In the genomic region with DNA sequence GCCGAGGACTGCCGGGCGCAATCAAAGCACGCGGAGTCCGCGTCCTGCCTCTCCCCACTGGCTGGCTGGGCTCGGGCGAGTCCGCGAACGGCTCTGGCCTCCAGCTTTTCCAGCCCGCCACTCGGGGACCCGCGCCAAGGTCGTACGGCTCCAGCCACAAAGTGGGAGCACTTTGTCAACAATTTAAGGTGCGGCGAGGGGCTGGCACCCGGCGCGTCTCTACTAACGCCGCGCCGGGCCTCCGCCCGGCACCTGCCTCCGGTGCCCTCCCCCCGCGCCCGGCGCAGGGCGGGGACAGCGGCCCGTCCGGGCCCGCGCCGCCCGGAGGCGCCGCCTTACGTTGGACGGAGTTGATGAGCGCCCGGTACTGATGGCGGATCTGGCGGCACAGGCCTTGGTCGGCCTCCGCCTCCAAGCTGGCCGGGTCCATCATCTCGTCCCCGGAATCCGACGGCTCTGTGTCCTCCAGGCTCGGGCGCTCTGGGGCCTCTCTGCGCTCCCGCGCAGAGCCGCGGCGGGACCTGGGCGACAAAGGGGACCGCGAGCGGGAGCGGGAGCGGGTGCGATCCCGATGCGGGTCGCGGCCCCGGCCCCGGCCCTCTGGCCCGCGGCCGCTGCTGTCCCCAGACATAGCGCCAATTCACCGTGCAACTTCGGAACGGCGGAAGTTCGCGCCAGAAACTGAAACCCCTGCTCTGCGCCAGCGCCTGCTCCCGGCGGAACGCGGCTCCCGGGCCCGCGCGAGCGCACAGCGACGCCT, we compare ENCODE assay signal across 8 cellular contexts. TPM values are rescaled to one million over a fixed set of nuclear protein-coding genes. Genes with fewer than 3 reads are reported as not detected.
DNase-seq lines count a peak whose midpoint lies in the region; ATAC-seq, FAIRE-seq and TF ChIP-seq lines count a peak whose summit lies in the region.

TSS of gene NSMCE4A (minus strand) at position 683 of the 760 bp plus-strand sequence. CDS start at position 631, 52 bp downstream.

- H4K8ac ChIP-seq in H1 (ENCODE audit: extremely low read depth, insufficient read depth, low read length) (peak within 1 kb of the TSS; percentile 86), mesendoderm (ENCODE audit: low read depth, low read length) (peak within 1 kb of the TSS; percentile 100)

- H3K36me3 ChIP-seq in H1 (ENCODE audit: control insufficient read depth in 2 of 4, insufficient read depth in 4 of 4, low read length in 3 of 4): peaks cover 4 to 13% (median 7%) of the 10 kb centered on the region in 4 experiments; a peak in 6 of 8 replicates
- H3K36me3 ChIP-seq in mesendoderm (ENCODE audit: control insufficient read depth, insufficient read depth, low read length): no peaks in the 10 kb centered on the region

- H3K4me1 ChIP-seq in H1 (replicated peaks in 1 of 4; ENCODE audit: control insufficient read depth in 3 of 4, insufficient read depth in 4 of 4, low read length in 3 of 4) (peaks cover 0 to 3% (median 1%) of the 10 kb centered on the region in 4 experiments; a peak in 2 of 7 replicates), mesendoderm (ENCODE audit: control insufficient read depth, low read depth, low read length) (no peaks in the 10 kb centered on the region)

- H2BK120ac ChIP-seq in H1 (replicated peaks; ENCODE audit: low read depth, low read length) (no peak within 1 kb of the TSS), mesendoderm (ENCODE audit: low read depth, low read length) (no peak within 1 kb of the TSS)

- H3K79me1 ChIP-seq in H1 (ENCODE audit: low read depth, low read length) (peaks cover 3% of the 10 kb centered on the region; the same call in 1 of the 2 replicates), mesendoderm (ENCODE audit: low read length) (peaks cover 4% of the 10 kb centered on the region)

- peak within 1 kb of the TSS; percentile 75 for H4K91ac ChIP-seq in H1 (replicated peaks; ENCODE audit: insufficient read length, low read length)

- TF ChIP-seq CTCF in H1 (IDR thresholded peaks at IDR 0.05; ENCODE audit: control extremely low read depth in 1 of 3, insufficient read depth in 1 of 3, low read depth in 1 of 3, low read length in 3 of 3): peak; percentile 60 to 84 (median 73)

- peak in 1 of 2 experiments; percentile 56; a peak in 2 of 4 replicates for TF ChIP-seq RAD21 in H1 (IDR thresholded peaks at IDR 0.05 in 1 of 2, conservative IDR thresholded peaks at IDR 0.05 in 1 of 2; ENCODE audit: low read depth in 2 of 2, low read length in 2 of 2)

- H3K9ac ChIP-seq in H1 (replicated peaks in 1 of 4; ENCODE audit: extremely low read depth in 1 of 4, low read depth in 3 of 4, low read length in 3 of 4): peak within 1 kb of the TSS; percentile 74 to 94 (median 90)
- peak within 1 kb of the TSS; percentile 90 for H3K9ac ChIP-seq in mesendoderm (ENCODE audit: low read length)

- H2AFZ ChIP-seq in H1 (ENCODE audit: low read length): peak within 1 kb of the TSS; percentile 93; the same call in 1 of the 2 replicates

- peak within 1 kb of the TSS; percentile 84 for H3K18ac ChIP-seq in H1 (ENCODE audit: extremely low read depth, low read length)
- peak within 1 kb of the TSS; percentile 88 for H3K18ac ChIP-seq in mesendoderm (ENCODE audit: low read length)

- H4K5ac ChIP-seq in H1 (ENCODE audit: insufficient read length, low read depth, low read length): peak within 1 kb of the TSS; percentile 41
- H4K5ac ChIP-seq in mesendoderm (ENCODE audit: low read length): no peak within 1 kb of the TSS

- TF ChIP-seq POLR2A in H1 (IDR thresholded peaks at IDR 0.05; ENCODE audit: control extremely low read depth in 1 of 2, low read depth in 2 of 2, low read length in 2 of 2): peak in 1 of 2 experiments; percentile 93; a peak in 2 of 3 replicates

- H2BK15ac ChIP-seq in H1 (ENCODE audit: low read length): peak within 1 kb of the TSS; percentile 23; the same call in 1 of the 2 replicates
- H2BK15ac ChIP-seq in mesendoderm (replicated peaks; ENCODE audit: low read depth): no peak within 1 kb of the TSS

- TF ChIP-seq EP300 in H1 (IDR thresholded peaks at IDR 0.05; ENCODE audit: borderline replicate concordance in 1 of 2, low read depth in 2 of 2, low read length in 2 of 2): no peak

- peaks cover 18 to 29% of the 10 kb centered on the region in 2 experiments for H3K9me3 ChIP-seq in H1 (ENCODE audit: insufficient read depth in 2 of 2, low read depth in 1 of 2, low read length in 1 of 2)

- no peak for FAIRE-seq in H1 (lab: Jason Lieb, UNC)

- H3K14ac ChIP-seq in H1 (ENCODE audit: insufficient read length): no peak within 1 kb of the TSS

- H4K20me1 ChIP-seq in H1 (replicated peaks in 1 of 2; ENCODE audit: control insufficient read depth in 1 of 2, insufficient read depth in 2 of 2, low read length in 2 of 2): peaks cover 0 to 1% of the 10 kb centered on the region in 2 experiments

- H2BK20ac ChIP-seq in H1 (ENCODE audit: low read length): peak within 1 kb of the TSS; percentile 57; the same call in 1 of the 2 replicates

- H3K56ac ChIP-seq in H1 (replicated peaks; ENCODE audit: insufficient read length, low read depth, low read length) (peak within 1 kb of the TSS; percentile 18), mesendoderm (ENCODE audit: low read length) (peak within 1 kb of the TSS; percentile 85)

- CTCF ChIA-PET in H1 (lab: Charles Lee; ENCODE audit: partially characterized antibody): interaction anchor here (0.8 to 1.9 kb wide), 7 partner anchors 9 to 80 kb away, joined by 3 to 7 read pairs (median 4); no protein-coding TSS in a partner anchor

- H2BK12ac ChIP-seq in H1 (ENCODE audit: low read depth, low read length): no peak within 1 kb of the TSS

- no peak within 1 kb of the TSS for H3K23ac ChIP-seq in H1 (ENCODE audit: insufficient read length)
- no peak within 1 kb of the TSS for H3K23ac ChIP-seq in mesendoderm (ENCODE audit: low read length)

- ATAC-seq in GM19025 (IDR thresholded peaks at IDR 0.05; ENCODE audit: low read depth, unreplicated experiment) (peak; percentile 82), HG03280 (IDR thresholded peaks at IDR 0.05; ENCODE audit: unreplicated experiment) (peak; percentile 85)

- 1% methylated on average over 80 of the region's 101 CpGs; no CpG with 5 or more reads in 1 of the 2 experiments for WGBS in H1 (ENCODE audit: extremely low coverage in 1 of 2, insufficient coverage in 1 of 2, insufficient read length in 1 of 2, insufficient replicate concordance in 2 of 2, low coverage in 1 of 2, low lambda C conversion rate in 2 of 2, missing lambda C conversion rate in 1 of 2), 2 experiments
- WGBS in mesendoderm (ENCODE audit: extremely low coverage, insufficient coverage, low lambda C conversion rate): no CpG with 5 or more reads among the region's 101 CpGs

- H3K4me3 ChIP-seq in H1 (ENCODE audit: extremely low read depth in 1 of 4, insufficient read depth in 2 of 4, low read depth in 3 of 4, low read length in 4 of 4) (peak within 1 kb of the TSS; percentile 77 to 93 (median 83)), mesendoderm (ENCODE audit: low read length) (peak within 1 kb of the TSS; percentile 86)

- no peaks in the 10 kb centered on the region for H3K27me3 ChIP-seq in H1 (replicated peaks in 1 of 4; ENCODE audit: control insufficient read depth in 3 of 4, extremely low read depth in 1 of 4, insufficient read depth in 3 of 4, low read length in 3 of 4)
- H3K27me3 ChIP-seq in mesendoderm (ENCODE audit: insufficient read depth, low read length, poor library complexity): no peaks in the 10 kb centered on the region

- 0 out of 2 replicates have a peak within 1 kb of the TSS, but pooled peaks have one; percentile 15 for H2AK5ac ChIP-seq in H1 (ENCODE audit: low read depth, low read length)
- H2AK5ac ChIP-seq in mesendoderm (ENCODE audit: low read length): no peak within 1 kb of the TSS

- H3K79me2 ChIP-seq in H1 (ENCODE audit: control insufficient read depth in 1 of 2, insufficient read depth in 2 of 2, low read length in 2 of 2) (peaks cover 0 to 16% of the 10 kb centered on the region in 2 experiments; a peak in 2 of 4 replicates), mesendoderm (ENCODE audit: control insufficient read depth, insufficient read depth, low read length) (peaks cover 2% of the 10 kb centered on the region)

- H3K4ac ChIP-seq in H1 (replicated peaks; ENCODE audit: insufficient read length, low read depth, low read length) (peak within 1 kb of the TSS; percentile 40), mesendoderm (ENCODE audit: low read depth, low read length) (peak within 1 kb of the TSS; percentile 74)

- 0 out of 2 replicates have a peak within 1 kb of the TSS, but pooled peaks have one; percentile 28 for H2BK5ac ChIP-seq in H1 (ENCODE audit: low read depth, low read length)
- H2BK5ac ChIP-seq in mesendoderm (ENCODE audit: low read length): no peak within 1 kb of the TSS

- H3K23me2 ChIP-seq in H1 (ENCODE audit: low read depth, low read length): peaks cover 8% of the 10 kb centered on the region; the same call in 1 of the 2 replicates

- POLR2A ChIA-PET in H1 (lab: Charles Lee; ENCODE audit: partially characterized antibody): interaction anchor here (0.8 to 3.5 kb wide), 18 partner anchors 9 to 214 kb away, joined by 3 to 18 read pairs (median 4); partner anchors contain the start of genes ATE1 and TACC2

- H3K4me2 ChIP-seq in H1 (ENCODE audit: insufficient read depth in 1 of 2, low read depth in 2 of 2, low read length in 2 of 2): peak within 1 kb of the TSS; percentile 70 to 81
- H3K4me2 ChIP-seq in mesendoderm (ENCODE audit: low read length): peak within 1 kb of the TSS; percentile 52

- H3K27ac ChIP-seq in H1 (ENCODE audit: low read depth, low read length): peak within 1 kb of the TSS; percentile 91
- peak within 1 kb of the TSS; percentile 98 for H3K27ac ChIP-seq in mesendoderm (ENCODE audit: low read depth, low read length)

- DNase-seq in C1 segment of cervical spinal cord (lab: John Stamatoyannopoulos, UW): peak in 13 of 14 donors; percentile 22 to 84 (median 63)
- peak; percentile 30 for DNase-seq in NCI-H774 (lab: John Stamatoyannopoulos, UW)
- peak; percentile 39 to 45 for DNase-seq in activated CD8-positive, alpha-beta memory T cell treated with anti-CD3 and anti-CD28 coated beads for 4 hours (ENCODE audit: low read depth in 2 of 2)
- DNase-seq in H1 (ENCODE audit: low read depth in 1 of 2, low spot score in 2 of 2): peak; percentile 43 to 88
- peak; percentile 87 for DNase-seq in mesendoderm
- DNase-seq in stimulated activated CD8-positive, alpha-beta memory T cell treated with anti-CD3 and anti-CD28 coated beads, Interleukin-12 subunit alpha, Interleukin-12 subunit beta, amount 100 ng/mL, for 4 hours (ENCODE audit: low read depth): peak; percentile 62

TF ChIP-seq in H1, 55 proteins besides CTCF, POLR2A, EP300 and RAD21 (continues in another document):
- peak; percentile 77 for TF ChIP-seq TAF7 (optimal IDR thresholded peaks at IDR 0.05; ENCODE audit: borderline replicate concordance, low read depth, low read length)

RNA-seq across cellular contexts. Expression of gene NSMCE4A, which starts in this region (rescaled TPM):
- total RNA-seq in H1 (2021; fragmentation: NEBNext Ultra II Directional; extraction: Animal tissue kit (Norgen Biotek cat#: 25700)): 65.5 and 66.0 TPM in 2 replicates
- polyA plus RNA-seq in H1 (2011; rRNA removed): 40.3 and 48.6 TPM in 2 replicates
- 68.1 TPM for polyA plus RNA-seq in H1 (2011; cell fraction: cytosol; rRNA removed)
- 62.3 TPM for polyA plus RNA-seq in H1 (2011; cell fraction: nucleus; rRNA removed)
- polyA plus RNA-seq in H1 (2012, experiment 1 of 2): 44.9 to 53.8 TPM (median 48.2 TPM) in 4 replicates
- polyA plus RNA-seq in H1 (2012, experiment 2 of 2): 14.4 TPM
- polyA plus RNA-seq in H1 (2013, experiment 1 of 2): 80.9 TPM
- 73.2 TPM for polyA plus RNA-seq in H1 (2013, experiment 2 of 2)
- polyA minus RNA-seq in H1 (2011; rRNA and poly(A)+ RNA removed): 19.1 and 22.4 TPM in 2 replicates
- polyA minus RNA-seq in H1 (2011; cell fraction: cytosol; rRNA and poly(A)+ RNA removed): 21.9 TPM
- polyA minus RNA-seq in H1 (2011; cell fraction: nucleus; rRNA and poly(A)+ RNA removed): 32.6 TPM
- 69.2 TPM for polyA plus RNA-seq in mesendoderm (2013, experiment 1 of 2)
- 75.6 TPM for polyA plus RNA-seq in mesendoderm (2013, experiment 2 of 2)

Comparison
In these comparisons a context has a peak if more than half of its experiments do, and no peak if none do; other contexts are left out.
1. Peak in every context shown above with its lines: DNase-seq, ATAC-seq, H3K4me3 ChIP-seq and H3K27ac ChIP-seq.
2. DNase-seq: peak in every context shown above with its lines; median percentile 87 in mesendoderm; 66 in H1; 63 in C1 segment of cervical spinal cord; 62 in stimulated activated CD8-positive, alpha-beta memory T cell treated with anti-CD3 and anti-CD28 coated beads, Interleukin-12 subunit alpha, Interleukin-12 subunit beta, amount 100 ng/mL, for 4 hours; 42 in activated CD8-positive, alpha-beta memory T cell treated with anti-CD3 and anti-CD28 coated beads for 4 hours; 30 in NCI-H774.